Comparison of ENCODE assay signal across 11 cellular contexts in genomic region chr1:94540440-94541174, GRCh38. TPM values are rescaled to one million over a fixed set of nuclear protein-coding genes. Genes with fewer than 3 reads are reported as not detected.
DNase-seq lines count a peak whose midpoint lies in the region; ATAC-seq, FAIRE-seq and TF ChIP-seq lines count a peak whose summit lies in the region.
"Had no signal": no experiment of that assay in that cellular context is flagged by ENCODE, and none has a peak within 500 bp of the region (broad histone marks: within the 10 kb centered on the region; RNA-seq: fewer than 3 reads in every experiment).

No MANE protein-coding gene starts in this region.

- RAD21 ChIA-PET in GM12878 (lab: Charles Lee; ENCODE audit: unreplicated experiment) = no interaction called here

- TF ChIP-seq RAD21 in GM12878 (IDR thresholded peaks at IDR 0.05; ENCODE audit: insufficient read depth, low read depth, low read length) (no peak), liver (IDR thresholded peaks at IDR 0.05) (no peak)

- FAIRE-seq in GM12878 (lab: Jason Lieb, UNC) = no peak
- FAIRE-seq: K562 had no signal

- H3K27ac Mint-ChIP-seq in activated CD4-positive, alpha-beta T cell treated with anti-CD3 and anti-CD28 coated beads for 36 hours = no peak overlapping the region
- H3K27ac Mint-ChIP-seq: CD4-positive, CD25-positive, alpha-beta regulatory T cell had no signal

- WGBS in GM12878 (ENCODE audit: insufficient coverage, insufficient replicate concordance, low lambda C conversion rate, missing lambda C conversion rate) = 84% methylated on average over 21 of the region's 21 CpGs
- whole genome bisulfite sequencing in liver = 51% methylated on average over 21 of the region's 21 CpGs

- H2AFZ ChIP-seq in GM12878 (ENCODE audit: control insufficient read depth, low read depth, low read length) = no peak overlapping the region

- TF ChIP-seq CTCF in GM12878 (IDR thresholded peaks at IDR 0.05 in 2 of 3, conservative IDR thresholded peaks at IDR 0.05 in 1 of 3; ENCODE audit: control insufficient read depth in 2 of 3, extremely low read depth in 1 of 3, insufficient read depth in 1 of 3, low read depth in 3 of 3, low read length in 3 of 3) (no peak), liver (IDR thresholded peaks at IDR 0.05; ENCODE audit: low read depth, low read length, missing input control) (no peak), thoracic aorta (IDR thresholded peaks at IDR 0.05) (no peak)

- POLR2A ChIA-PET in activated CD4-positive, alpha-beta T cell treated with anti-CD3 and anti-CD28 coated beads for 36 hours (lab: Charles Lee) = no interaction called here
- POLR2A ChIA-PET in GM12878 (lab: Charles Lee) = no interaction called here

- peak overlapping the region; percentile 91; the same call in 1 of the 2 replicates for H3K4me2 ChIP-seq in GM12878 (ENCODE audit: control insufficient read depth, insufficient read depth)

- SMC1A ChIA-PET in GM12878 (lab: Charles Lee; ENCODE audit: uncharacterized antibody, unreplicated experiment) = interaction anchor here (1.3 to 1.5 kb wide), 2 partner anchors 12 to 58 kb away, joined by 3 to 5 read pairs; no protein-coding TSS in a partner anchor

- no TSS peak for BruUV-seq in GM12878 (replicated peaks; lab: Mats Ljungman, UMichigan)

- H3K9me3 Mint-ChIP-seq in activated CD4-positive, alpha-beta T cell treated with anti-CD3 and anti-CD28 coated beads for 36 hours (ENCODE audit: low read depth) = no peaks in the 10 kb centered on the region

- in situ Hi-C loops in GM12878 (cut with MboI) = no loop called here

- no peak overlapping the region; the same call in 1 of the 2 replicates for H3K4me3 ChIP-seq in GM12878
- H3K4me3 ChIP-seq in liver (ENCODE audit: low read depth in 1 of 3, low read length in 3 of 3) = peak overlapping the region; percentile 50 to 79 (median 75)
- peak overlapping the region; percentile 96 for H3K4me3 ChIP-seq in thoracic aorta

- intact Hi-C loops in activated CD4-positive, alpha-beta T cell treated with anti-CD3 and anti-CD28 coated beads for 36 hours (cut with DNase I, micrococcal nuclease) = loop anchor here (1.0 to 10.0 kb wide), 4 partner anchors 122 to 692 kb away; partner anchors contain the start of genes ARHGAP29 (in 2 of the 2), ABCD3 (in 1 of the 2), ALG14 (in 1 of the 2) and RWDD3 (in 1 of the 2)
- intact Hi-C loops in GM12878 (cut with micrococcal nuclease; ENCODE audit: unreplicated experiment) = no loop called here

- no peaks in the 10 kb centered on the region for H3K36me3 Mint-ChIP-seq in activated CD4-positive, alpha-beta T cell treated with anti-CD3 and anti-CD28 coated beads for 36 hours (ENCODE audit: low read depth)
- H3K36me3 Mint-ChIP-seq: CD4-positive, CD25-positive, alpha-beta regulatory T cell had no signal

- no peak for TF ChIP-seq EP300 in GM12878 (IDR thresholded peaks at IDR 0.05; ENCODE audit: borderline replicate concordance in 1 of 2, control insufficient read depth in 1 of 2, low read depth in 2 of 2, low read length in 2 of 2)

- H3K27me3 ChIP-seq in GM12878 (replicated peaks in 1 of 2; ENCODE audit: control insufficient read depth in 2 of 2, insufficient read depth in 2 of 2, low read length in 1 of 2) = peaks cover 5 to 12% of the 10 kb centered on the region in 2 experiments
- no peaks in the 10 kb centered on the region for H3K27me3 ChIP-seq in liver (ENCODE audit: control insufficient read depth in 4 of 4, insufficient read depth in 4 of 4, low read length in 3 of 4)
- no peaks in the 10 kb centered on the region for H3K27me3 ChIP-seq in thoracic aorta (replicated peaks; ENCODE audit: insufficient read depth)

- H3K4me1 Mint-ChIP-seq in activated CD4-positive, alpha-beta T cell treated with anti-CD3 and anti-CD28 coated beads for 36 hours = peaks cover 13% of the 10 kb centered on the region

- H4K20me1 ChIP-seq in GM12878 (ENCODE audit: control insufficient read depth, insufficient read depth) = no peaks in the 10 kb centered on the region

- H3K9ac ChIP-seq in GM12878 (ENCODE audit: control insufficient read depth, insufficient read depth, low read length) (no peak overlapping the region), liver (ENCODE audit: low read depth in 1 of 2, low read length in 2 of 2) (peak overlapping the region; percentile 27 to 53)

- CTCF ChIA-PET in activated CD4-positive, alpha-beta T cell treated with anti-CD3 and anti-CD28 coated beads for 36 hours (lab: Charles Lee) = no interaction called here
- CTCF ChIA-PET in GM12878 (lab: Yijun Ruan, JAX) = no interaction called here

- H3K4me3 Mint-ChIP-seq in activated CD4-positive, alpha-beta T cell treated with anti-CD3 and anti-CD28 coated beads for 36 hours = peak overlapping the region; percentile 68

- peaks cover 66% of the 10 kb centered on the region for H3K27me3 Mint-ChIP-seq in activated CD4-positive, alpha-beta T cell treated with anti-CD3 and anti-CD28 coated beads for 36 hours

- H3K36me3 ChIP-seq in GM12878 (ENCODE audit: control insufficient read depth in 2 of 2, insufficient read depth in 2 of 2, low read length in 1 of 2) (no peaks in the 10 kb centered on the region), liver (ENCODE audit: control insufficient read depth in 4 of 4, insufficient read depth in 3 of 4, low read depth in 1 of 4, low read length in 3 of 4) (no peaks in the 10 kb centered on the region), thoracic aorta (peaks cover 2% of the 10 kb centered on the region)

- no peak for TF ChIP-seq POLR2A in GM12878 (IDR thresholded peaks at IDR 0.05; ENCODE audit: low read depth, low read length)

- ATAC-seq in activated CD4-positive, alpha-beta T cell treated with anti-CD3 and anti-CD28 coated beads for 36 hours = no peak
- ATAC-seq in GM12878 (no peak), thoracic aorta (ENCODE audit: insufficient number of reproducible peaks, low FRiP score, low read depth) (no peak)

- no peak overlapping the region for H3K27ac ChIP-seq in GM12878 (ENCODE audit: control insufficient read depth, insufficient read depth)
- H3K27ac ChIP-seq in liver (ENCODE audit: low read depth in 1 of 2, low read length in 2 of 2) = peak overlapping the region; percentile 56 to 62
- H3K27ac ChIP-seq in thoracic aorta = peak overlapping the region; percentile 76 to 87

- H3K79me2 ChIP-seq in GM12878 (ENCODE audit: control insufficient read depth, insufficient read depth, low read length) = no peaks in the 10 kb centered on the region

- H3K9me3 ChIP-seq in GM12878 (replicated peaks; ENCODE audit: control insufficient read depth, insufficient read depth, low read length) (no peaks in the 10 kb centered on the region), liver (ENCODE audit: control insufficient read depth in 4 of 4, low read length in 3 of 4) (no peaks in the 10 kb centered on the region), thoracic aorta (no peaks in the 10 kb centered on the region)

- H3K4me1 ChIP-seq in GM12878 (ENCODE audit: control insufficient read depth, insufficient read depth, low read length) = peaks cover 12% of the 10 kb centered on the region; the same call in 1 of the 2 replicates
- peaks cover 2 to 15% (median 6%) of the 10 kb centered on the region in 4 donors for H3K4me1 ChIP-seq in liver (ENCODE audit: control insufficient read depth in 4 of 4, insufficient read depth in 4 of 4, low read length in 3 of 4)
- peaks cover 27 to 50% of the 10 kb centered on the region in 2 donors for H3K4me1 ChIP-seq in thoracic aorta (ENCODE audit: control insufficient read depth in 1 of 2, low read depth in 2 of 2)

- no peak for DNase-seq in activated CD4-positive, alpha-beta T cell treated with anti-CD3 and anti-CD28 coated beads for 36 hours
- DNase-seq in activated CD4-positive, alpha-beta T cell treated with anti-CD3 and anti-CD28 coated beads, Interleukin-2, amount 50 U/mL, for 48 hours = no peak
- DNase-seq in GM12878 (ENCODE audit: low read depth, low spot score) (no peak), thoracic aorta (ENCODE audit: low spot score) (no peak), HUDEP-2 (lab: John Stamatoyannopoulos, UW; ENCODE audit: unreplicated experiment in 76 of 76) (no peak), globus pallidus (ENCODE audit: low spot score) (no peak), DMS153 (lab: John Stamatoyannopoulos, UW) (no peak)
- DNase-seq: CD4-positive, CD25-positive, alpha-beta regulatory T cell; effector CD8-positive, alpha-beta T cell had no signal

TF ChIP-seq in GM12878, 131 proteins besides CTCF, POLR2A, EP300 and RAD21 (continues in another document):
- TF ChIP-seq MXI1 (IDR thresholded peaks at IDR 0.05; ENCODE audit: low read depth, low read length) = no peak

TF ChIP-seq in liver, 16 proteins besides CTCF, POLR2A, EP300 and RAD21 (continues in another document):
- no peak for TF ChIP-seq FOXA2 (IDR thresholded peaks at IDR 0.05)
- no peak for TF ChIP-seq GABPA (IDR thresholded peaks at IDR 0.05 in 1 of 2, conservative IDR thresholded peaks at IDR 0.05 in 1 of 2)
- no peak for TF ChIP-seq TAF1 (conservative IDR thresholded peaks at IDR 0.05)

RNA-seq across cellular contexts. Expression of gene F3, which starts 1.0 kb away (rescaled TPM):
- total RNA-seq in activated CD4-positive, alpha-beta T cell treated with anti-CD3 and anti-CD28 coated beads for 36 hours = under 1 TPM in 1 of 2 experiments, not detected in 1; 0.07 TPM
- total RNA-seq in GM12878 (2013; cell fraction: nucleolus; rRNA removed) = 0.40 TPM in 1 of 2 replicates, not detected in the other
- not detected in 2 replicates for total RNA-seq in GM12878 (2014; rRNA removed)
- not detected in 2 replicates for total RNA-seq in GM12878 (2014; rRNA removed; fragmentation: Illumina TruSeq; extraction: Trizol)
- 0.33 and 0.48 TPM in 2 replicates for total RNA-seq in GM12878 (2021)
- polyA plus RNA-seq in GM12878 (2011; ENCODE audit: low read depth) = not detected
- 0.18 and 0.19 TPM in 2 replicates for polyA plus RNA-seq in GM12878 (2011; rRNA removed)
- 0.03 and 0.07 TPM in 2 replicates for polyA plus RNA-seq in GM12878 (2011; cell fraction: cytosol; rRNA removed)
- 0.12 and 0.18 TPM in 2 replicates for polyA plus RNA-seq in GM12878 (2011; cell fraction: nucleus; rRNA removed)
- polyA plus RNA-seq in GM12878 (2012) = not detected in 2 replicates
- not detected in 2 replicates for polyA plus RNA-seq in GM12878 (2014; fragmentation: Illumina TruSeq; extraction: Trizol)
- not detected for polyA plus RNA-seq in GM12878 (2014; fragmentation: Nextera tagmentation; extraction: Ambion mirVana)
- not detected in 2 replicates for polyA plus RNA-seq in GM12878 (2014; rRNA removed)
- not detected for polyA plus RNA-seq in GM12878 (2016; fragmentation: Nextera tagmentation; extraction: Ambion mirVana)
- polyA minus RNA-seq in GM12878 (2011; rRNA and poly(A)+ RNA removed) = 0.10 TPM in 1 of 2 replicates, not detected in the other
- 2.0 and 3.8 TPM in 2 replicates for polyA minus RNA-seq in GM12878 (2011; cell fraction: cytosol; rRNA and poly(A)+ RNA removed)
- 0.36 TPM in 1 of 2 replicates, not detected in the other for polyA minus RNA-seq in GM12878 (2011; cell fraction: nucleus; rRNA and poly(A)+ RNA removed)
- 1 to 10 TPM; 1.0 to 2.7 TPM for total RNA-seq in liver
- polyA plus RNA-seq in liver = 1 to 10 TPM; 1.1 to 1.6 TPM
- 10 to 100 TPM; 70.5 to 73.6 TPM for total RNA-seq in thoracic aorta
- total RNA-seq: CD4-positive, CD25-positive, alpha-beta regulatory T cell had no signal
- polyA plus RNA-seq: CD4-positive, CD25-positive, alpha-beta regulatory T cell had no signal

Comparison
In these comparisons a context has a peak if more than half of its experiments do, and no peak if none do; other contexts are left out.
1. RNA of gene F3, which starts 1.0 kb away (total RNA-seq): 70.5 to 73.6 TPM in thoracic aorta; 1.0 to 2.7 TPM in liver, 0.07 TPM in activated CD4-positive, alpha-beta T cell treated with anti-CD3 and anti-CD28 coated beads for 36 hours and 0.33 to 0.48 TPM in GM12878; every median in the first group is over 10 times any median in the second.